8 cellular contexts compared by ENCODE assay signal in genomic region chr7:152760384-152761115, GRCh38. TPM values are rescaled to one million over a fixed set of nuclear protein-coding genes. Genes with fewer than 3 reads are reported as not detected.
DNase-seq lines count a peak whose midpoint lies in the region; ATAC-seq and TF ChIP-seq lines count a peak whose summit lies in the region.

No MANE protein-coding gene starts in this region.

- intact Hi-C loops in prostate gland (cut with DNase I): no loop called here

- 17 to 19% methylated on average over 14 of the region's 14 CpGs for WGBS in esophagus, 2 donors
- 19% methylated on average over 14 of the region's 14 CpGs for WGBS in prostate gland

- no peak for TF ChIP-seq CTCF in prostate gland (IDR thresholded peaks at IDR 0.05)

- H3K9me3 ChIP-seq in SK-N-MC (ENCODE audit: low read depth, low read length): no peaks in the 10 kb centered on the region
- H3K9me3 ChIP-seq in esophagus (ENCODE audit: control insufficient read depth in 2 of 2, insufficient read depth in 1 of 2, low read depth in 1 of 2, low read length in 1 of 2): no peaks in the 10 kb centered on the region
- no peaks in the 10 kb centered on the region for H3K9me3 ChIP-seq in prostate gland

- H3K4me3 ChIP-seq in H7 (ENCODE audit: insufficient read depth, low read depth, low read length) (peak overlapping the region; percentile 92), SK-N-MC (peak overlapping the region; percentile 90), esophagus (ENCODE audit: low read depth in 1 of 2, low read length in 2 of 2) (peak overlapping the region; percentile 73 to 90), prostate gland (peak overlapping the region; percentile 97 to 99)

- H3K27me3 ChIP-seq in H7 (ENCODE audit: control insufficient read depth, insufficient read depth, low read length) (no peaks in the 10 kb centered on the region), esophagus (ENCODE audit: control insufficient read depth in 1 of 2, insufficient read depth in 2 of 2, low read length in 2 of 2) (no peaks in the 10 kb centered on the region), prostate gland (replicated peaks; ENCODE audit: insufficient read depth) (no peaks in the 10 kb centered on the region)

- TF ChIP-seq POLR2A in prostate gland (IDR thresholded peaks at IDR 0.05): no peak

- H3K27ac ChIP-seq in SK-N-MC (no peak overlapping the region), esophagus (ENCODE audit: low read depth in 2 of 2, low read length in 1 of 2) (peak overlapping the region in 1 of 2 donors; percentile 81), prostate gland (peak overlapping the region; percentile 86 to 89)

- no peaks in the 10 kb centered on the region for H3K4me1 ChIP-seq in esophagus (ENCODE audit: control insufficient read depth in 2 of 2, insufficient read depth in 2 of 2, low read length in 1 of 2)
- H3K4me1 ChIP-seq in prostate gland (replicated peaks): no peaks in the 10 kb centered on the region

- peak overlapping the region; percentile 95 for H3K9ac ChIP-seq in SK-N-MC (ENCODE audit: insufficient read length)

- H3K36me3 ChIP-seq in H7 (replicated peaks; ENCODE audit: control insufficient read depth, insufficient read depth, low read length) (no peaks in the 10 kb centered on the region), SK-N-MC (ENCODE audit: insufficient read depth, low read length) (no peaks in the 10 kb centered on the region), esophagus (ENCODE audit: control insufficient read depth in 2 of 2, insufficient read depth in 2 of 2, low read length in 1 of 2) (no peaks in the 10 kb centered on the region), prostate gland (no peaks in the 10 kb centered on the region)

- no peak for ATAC-seq in HG03469 (IDR thresholded peaks at IDR 0.05; ENCODE audit: unreplicated experiment)

- DNase-seq in CD1c-positive myeloid dendritic cell (ENCODE audit: extremely low spot score): peak; percentile 12
- peak; percentile 35 for DNase-seq in H7
- no peak for DNase-seq in SK-N-MC (ENCODE audit: low read depth, low spot score)
- no peak for DNase-seq in prostate gland (ENCODE audit: low spot score)
- DNase-seq in NCI-H2196 (lab: John Stamatoyannopoulos, UW; ENCODE audit: unreplicated experiment): no peak
- no peak for DNase-seq in activated gamma-delta T cell treated with Interleukin-2 at 50 U/mL for 16 hours

RNA-seq across cellular contexts. Expression of gene ACTR3B, which starts 1.0 kb away (rescaled TPM):
- total RNA-seq in H7 (2014; rRNA removed; shearing (Covaris generic)): 6.5 and 10.9 TPM in 2 replicates
- 1 to 10 TPM; 1.8 to 2.9 TPM for polyA plus RNA-seq in esophagus
- 10 to 100 TPM in 1 of 2 donors, 1 to 10 TPM in 1; 8.2 to 18.3 TPM for total RNA-seq in prostate gland

Comparison
In these comparisons a context has a peak if more than half of its experiments do, and no peak if none do; other contexts are left out.
1. DNase-seq: peak in CD1c-positive myeloid dendritic cell (single experiment) and H7 (single experiment); none in SK-N-MC (single experiment), prostate gland (single experiment), NCI-H2196 (single experiment) and activated gamma-delta T cell treated with Interleukin-2 at 50 U/mL for 16 hours (single experiment).
2. Peak in every context shown above with its lines, with median percentiles within 50 percentile points of each other: H3K4me3 ChIP-seq.